Comparison of ENCODE assay signal across 17 cellular contexts in the genomic region with DNA sequence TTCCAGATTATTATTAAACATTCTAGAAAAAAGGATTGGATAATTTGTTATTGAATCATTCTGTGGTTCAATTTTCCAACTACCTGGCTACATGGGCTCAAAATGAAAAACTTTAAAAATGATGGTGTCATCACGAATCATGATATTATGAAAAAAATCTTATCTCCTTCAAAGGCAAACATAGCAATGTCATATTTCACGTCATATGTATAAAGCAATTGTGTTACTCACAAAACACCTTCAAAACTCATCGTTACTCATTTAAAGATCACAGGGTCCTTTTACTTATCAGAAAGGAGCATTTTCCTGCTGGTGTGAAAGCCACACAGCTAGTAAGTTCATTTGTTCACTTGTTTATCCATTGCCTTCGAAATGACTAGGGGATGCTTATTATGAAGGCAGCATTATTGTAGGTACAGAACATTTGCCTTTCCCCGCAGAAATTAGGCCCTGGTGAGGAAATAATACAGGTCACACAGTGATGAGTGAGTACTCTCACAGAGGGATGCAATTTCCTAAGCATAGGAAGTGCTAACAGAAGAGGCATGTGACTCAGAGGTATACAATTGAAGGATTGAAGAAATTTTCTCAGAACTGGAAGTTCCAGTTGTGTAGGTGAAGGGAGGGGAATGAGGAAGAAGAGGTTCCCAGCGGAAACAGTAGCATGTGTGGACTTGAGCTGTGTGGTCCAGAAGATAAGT.
A peak's percentile ranks its signal among the peaks of the same experiment; 100 is the strongest.
DNase-seq lines count a peak whose midpoint lies in the region; ATAC-seq and TF ChIP-seq lines count a peak whose summit lies in the region.
"Had no signal": no experiment of that assay in that cellular context is flagged by ENCODE, and none has a peak within 500 bp of the region (broad histone marks: within the 10 kb centered on the region; RNA-seq: fewer than 3 reads in every experiment).

No MANE protein-coding gene starts in this region.

- H3K14ac ChIP-seq in IMR-90 (replicated peaks; ENCODE audit: low read depth, low read length): peak overlapping the region; percentile 62

- H2AK5ac ChIP-seq in IMR-90 (ENCODE audit: low read depth, low read length): peak overlapping the region; percentile 95

- CTCF ChIA-PET in Caco-2 (lab: Charles Lee) (no interaction called here), IMR-90 (lab: Yijun Ruan, JAX) (no interaction called here)

- H3K9ac ChIP-seq in IMR-90 (ENCODE audit: low read depth, low read length): no peak overlapping the region

- TF ChIP-seq POLR2A in IMR-90 (IDR thresholded peaks at IDR 0.05; ENCODE audit: low read depth, low read length): no peak

- H3K4me2 ChIP-seq in IMR-90 (ENCODE audit: low read depth, low read length): no peak overlapping the region; the same call in 1 of the 2 replicates

- H4K8ac ChIP-seq in IMR-90 (ENCODE audit: low read depth in 2 of 2, low read length in 2 of 2): peak overlapping the region; percentile 84 to 85

- peak overlapping the region; percentile 85 for H2BK20ac ChIP-seq in IMR-90 (ENCODE audit: low read depth, low read length)

- H2AFZ ChIP-seq in IMR-90 (replicated peaks; ENCODE audit: low read length, poor library complexity): no peak overlapping the region

- no peak overlapping the region for H2AK9ac ChIP-seq in IMR-90 (replicated peaks; ENCODE audit: low read depth, low read length, poor library complexity)

- H3K4me3 Mint-ChIP-seq in Caco-2 (ENCODE audit: unreplicated experiment): no peak overlapping the region
- H3K4me3 Mint-ChIP-seq: activated CD8-positive, alpha-beta T cell treated with anti-CD3 and anti-CD28 coated beads, Interleukin-2, amount 10 ng/mL, durations not matched to agents 7 days and 5 days had no signal

- H2BK120ac ChIP-seq in IMR-90 (ENCODE audit: low read depth, low read length): peak overlapping the region; percentile 91

- ATAC-seq in IMR-90 (ENCODE audit: low read depth): peak; percentile 57
- no peak for ATAC-seq in GM18502 (IDR thresholded peaks at IDR 0.05; ENCODE audit: poor library complexity, unreplicated experiment)
- ATAC-seq: activated CD8-positive, alpha-beta T cell treated with anti-CD3 and anti-CD28 coated beads, Interleukin-2, amount 10 ng/mL, durations not matched to agents 7 days and 5 days had no signal

- no peaks in the 10 kb centered on the region for H3K27me3 Mint-ChIP-seq in Caco-2 (ENCODE audit: insufficient read depth, unreplicated experiment)

- H3K9me1 ChIP-seq in IMR-90 (ENCODE audit: insufficient read depth, low read length): peaks cover 8% of the 10 kb centered on the region; the same call in 1 of the 2 replicates

- intact Hi-C loops in Caco-2 (cut with micrococcal nuclease; ENCODE audit: unreplicated experiment) (loop anchor here (1.0 kb wide), 2 partner anchors 18 to 36 kb away; no protein-coding TSS in a partner anchor), IMR-90 (cut with micrococcal nuclease) (no loop called here)

- BruUV-seq in Caco-2 (replicated peaks; lab: Mats Ljungman, UMichigan) (no TSS peak), IMR-90 (replicated peaks; lab: Mats Ljungman, UMichigan) (no TSS peak)

- no peaks in the 10 kb centered on the region for H3K36me3 Mint-ChIP-seq in Caco-2 (ENCODE audit: insufficient read depth, unreplicated experiment)

- peak overlapping the region; percentile 61; the same call in 1 of the 2 replicates for H4K5ac ChIP-seq in IMR-90 (ENCODE audit: low read depth, low read length)

- dilution Hi-C loops in IMR-90 (cut with HindIII; ENCODE audit: low sequenced_read_pairs, unreplicated experiment): no loop called here

- peak overlapping the region; percentile 80 for H4K91ac ChIP-seq in IMR-90 (ENCODE audit: insufficient read depth, low read depth, low read length)

- H3K27me3 ChIP-seq in Caco-2 (replicated peaks; ENCODE audit: control insufficient read depth, insufficient read depth, low read length) (no peaks in the 10 kb centered on the region), IMR-90 (ENCODE audit: control insufficient read depth, insufficient read depth, low read length) (no peaks in the 10 kb centered on the region)
- H3K27me3 ChIP-seq: ascending aorta, ovary had no signal

- H3K4ac ChIP-seq in IMR-90 (ENCODE audit: low read depth, low read length): peak overlapping the region; percentile 84; the same call in 1 of the 2 replicates

- no peak for TF ChIP-seq CTCF in Caco-2 (IDR thresholded peaks at IDR 0.05; ENCODE audit: insufficient read depth in 1 of 2, low read depth in 1 of 2, low read length in 1 of 2, severe bottlenecking in 1 of 2, unreplicated experiment in 1 of 2)
- no peak for TF ChIP-seq CTCF in IMR-90 (conservative IDR thresholded peaks at IDR 0.05; ENCODE audit: low read depth, low read length)

- no peak overlapping the region; the same call in 1 of the 2 replicates for H3K27ac ChIP-seq in IMR-90 (ENCODE audit: insufficient read depth, low read length)
- H3K27ac ChIP-seq: ascending aorta, ovary had no signal

- H3K4me3 ChIP-seq in Caco-2 (ENCODE audit: low read depth, low read length) (no peak overlapping the region), IMR-90 (ENCODE audit: insufficient read depth, low read depth, low read length) (no peak overlapping the region)
- H3K4me3 ChIP-seq: ascending aorta, ovary had no signal

- no peaks in the 10 kb centered on the region for H4K20me1 ChIP-seq in IMR-90 (ENCODE audit: insufficient read depth, low read length)

- POLR2A ChIA-PET in Caco-2 (lab: Charles Lee): no interaction called here
- POLR2A ChIA-PET in IMR-90 (lab: Charles Lee; ENCODE audit: unreplicated experiment): no interaction called here

- peak overlapping the region; percentile 54; the same call in 1 of the 2 replicates for H3K23ac ChIP-seq in IMR-90 (ENCODE audit: low read depth, low read length)

- peaks cover 7% of the 10 kb centered on the region for H3K9me3 ChIP-seq in Caco-2
- H3K9me3 ChIP-seq in IMR-90 (ENCODE audit: control insufficient read depth, insufficient read depth, low read length): no peaks in the 10 kb centered on the region
- H3K9me3 ChIP-seq: ascending aorta, ovary had no signal

- 60% methylated on average over 1 of the region's 6 CpGs; no CpG with 5 or more reads in 1 of the 2 experiments for WGBS in IMR-90 (ENCODE audit: extremely low coverage in 2 of 2, insufficient read length in 1 of 2), 2 experiments

- 0 out of 2 replicates have a peak, but pooled peaks have one; percentile 2 for TF ChIP-seq RAD21 in IMR-90 (IDR thresholded peaks at IDR 0.05; ENCODE audit: low read length)

- H3K27ac Mint-ChIP-seq in Caco-2 (ENCODE audit: unreplicated experiment): no peak overlapping the region
- H3K27ac Mint-ChIP-seq: activated CD8-positive, alpha-beta T cell treated with anti-CD3 and anti-CD28 coated beads, Interleukin-2, amount 10 ng/mL, durations not matched to agents 7 days and 5 days; activated T-helper 2 cell treated with anti-CD3 and anti-CD28 coated beads, Interferon-gamma antibody, Interleukin-2, Interleukin-4, amounts not matched to agents 10 μg/mL and 5 μg/mL and 100 μg/mL, durations not matched to agents 14 hours and 24 hours and 36 hours had no signal

- DNase-seq in Caco-2: peak; percentile 45 to 63
- peak; percentile 78 for DNase-seq in IMR-90
- DNase-seq in T47D (ENCODE audit: low read depth in 1 of 2, low spot score in 1 of 2): peak; percentile 45 to 96
- peak; percentile 68 for DNase-seq in iris pigment epithelial cell (ENCODE audit: low read depth)
- DNase-seq in NAMALWA (ENCODE audit: low spot score): no peak
- no peak for DNase-seq in NCI-H446 (lab: John Stamatoyannopoulos, UW)
- no peak for DNase-seq in NCI-H446 treated with DMSO at 0.1 percent for 48 hours (lab: John Stamatoyannopoulos, UW)
- DNase-seq: activated CD8-positive, alpha-beta T cell treated with anti-CD3 and anti-CD28 coated beads, Interleukin-2, amount 10 ng/mL, durations not matched to agents 7 days and 5 days; kidney; MM.1S; NCI-H2081 treated with DMSO at 0.1 percent for 48 hours; ovary; SHP77 treated with DMSO at 0.1 percent for 48 hours; stimulated activated CD4-positive, alpha-beta T cell treated with anti-CD3 and anti-CD28 coated beads, Interleukin-12 subunit alpha, Interleukin-12 subunit beta, amount 100 ng/mL, for 4 hours had no signal

- H3K36me3 ChIP-seq in Caco-2 (ENCODE audit: control insufficient read depth, insufficient read depth, low read length): no peaks in the 10 kb centered on the region
- H3K36me3 ChIP-seq in IMR-90 (ENCODE audit: control insufficient read depth, insufficient read depth, low read length): no peaks in the 10 kb centered on the region
- H3K36me3 ChIP-seq: ascending aorta, ovary had no signal

- peak overlapping the region; percentile 79 for H2BK5ac ChIP-seq in IMR-90 (ENCODE audit: low read depth, low read length, poor library complexity, severe bottlenecking)

- peaks cover 20% of the 10 kb centered on the region for H3K9me3 Mint-ChIP-seq in Caco-2 (ENCODE audit: unreplicated experiment)

- H3K56ac ChIP-seq in IMR-90 (ENCODE audit: extremely low read depth, insufficient read depth, low read length): no peak overlapping the region; the same call in 1 of the 2 replicates

- H3K4me1 ChIP-seq in Caco-2 (peaks cover 15% of the 10 kb centered on the region), IMR-90 (ENCODE audit: control insufficient read depth, insufficient read depth, low read length) (peaks cover 9% of the 10 kb centered on the region; the same call in 1 of the 2 replicates)
- H3K4me1 ChIP-seq: ascending aorta had no signal

- in situ Hi-C loops in IMR-90 (cut with MboI; ENCODE audit: low sequenced_read_pairs): no loop called here
- in situ Hi-C loops in T47D (cut with HindIII; ENCODE audit: low pct_unique_long_range_greater_than_20kb, low sequenced_read_pairs): no loop called here

- peaks cover 10% of the 10 kb centered on the region for H3K4me1 Mint-ChIP-seq in Caco-2 (ENCODE audit: low read depth, unreplicated experiment)

- peaks cover 3 to 22% of the 10 kb centered on the region in 2 experiments; a peak in 2 of 4 replicates for H3K79me1 ChIP-seq in IMR-90 (ENCODE audit: low read depth in 1 of 2, low read length in 2 of 2)

- peak overlapping the region; percentile 96; the same call in 2 of the 3 replicates for H2BK15ac ChIP-seq in IMR-90 (ENCODE audit: low read depth, low read length)

- peak overlapping the region; percentile 61; the same call in 1 of the 2 replicates for H3K18ac ChIP-seq in IMR-90 (ENCODE audit: low read depth, low read length)

TF ChIP-seq in IMR-90, 13 proteins besides CTCF, POLR2A, EP300 and RAD21:
- TF ChIP-seq, protein P1, sequence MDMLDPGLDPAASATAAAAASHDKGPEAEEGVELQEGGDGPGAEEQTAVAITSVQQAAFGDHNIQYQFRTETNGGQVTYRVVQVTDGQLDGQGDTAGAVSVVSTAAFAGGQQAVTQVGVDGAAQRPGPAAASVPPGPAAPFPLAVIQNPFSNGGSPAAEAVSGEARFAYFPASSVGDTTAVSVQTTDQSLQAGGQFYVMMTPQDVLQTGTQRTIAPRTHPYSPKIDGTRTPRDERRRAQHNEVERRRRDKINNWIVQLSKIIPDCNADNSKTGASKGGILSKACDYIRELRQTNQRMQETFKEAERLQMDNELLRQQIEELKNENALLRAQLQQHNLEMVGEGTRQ (IDR thresholded peaks at IDR 0.05; ENCODE audit: low read depth, low read length): peak; percentile 52; the same call in 1 of the 2 replicates
- TF ChIP-seq CEBPB (IDR thresholded peaks at IDR 0.05; ENCODE audit: low read depth, low read length): peak; percentile 44; the same call in 1 of the 2 replicates
- TF ChIP-seq SMC3 (IDR thresholded peaks at IDR 0.05; ENCODE audit: low read depth, low read length): no peak
- TF ChIP-seq FOS (IDR thresholded peaks at IDR 0.05; ENCODE audit: low read depth, low read length): 0 out of 2 replicates have a peak, but pooled peaks have one; percentile 5

Comparison
In these comparisons a context has a peak if more than half of its experiments do, and no peak if none do; other contexts are left out.
1. DNase-seq: peak in Caco-2 (2 of 2), IMR-90 (single experiment), T47D (2 of 2) and iris pigment epithelial cell (single experiment); none in NAMALWA (single experiment), NCI-H446 (0 of 2) and NCI-H446 treated with DMSO at 0.1 percent for 48 hours (single experiment).